Comparison of ENCODE assay signal across 1 cellular context in genomic region chr1:175313672-175314225, GRCh38.
TF ChIP-seq lines count a peak whose summit lies in the region.

No MANE protein-coding gene starts in this region.

TF ChIP-seq in HepG2, 621 proteins besides CTCF, POLR2A, EP300 and RAD21 (continued from another document):
- TF ChIP-seq ARID4A (CRISPR knock-in tag; IDR thresholded peaks at IDR 0.05; ENCODE audit: borderline replicate concordance), result no peak
- no peak for TF ChIP-seq IKZF1 (IDR thresholded peaks at IDR 0.05)
- no peak for TF ChIP-seq HCFC1 (IDR thresholded peaks at IDR 0.05; ENCODE audit: low read depth, low read length)
- TF ChIP-seq TBL1XR1 (IDR thresholded peaks at IDR 0.05; ENCODE audit: borderline replicate concordance, low read length, partially characterized antibody), result no peak
- TF ChIP-seq ATF4 (CRISPR knock-in tag; IDR thresholded peaks at IDR 0.05), result no peak
- TF ChIP-seq ZNF251 (CRISPR knock-in tag; IDR thresholded peaks at IDR 0.05), result no peak
- no peak for TF ChIP-seq SMAD9 (CRISPR knock-in tag; IDR thresholded peaks at IDR 0.05)
- no peak for TF ChIP-seq DMTF1 (CRISPR knock-in tag; IDR thresholded peaks at IDR 0.05)
- TF ChIP-seq ZSCAN12 (CRISPR knock-in tag; IDR thresholded peaks at IDR 0.05), result no peak
- TF ChIP-seq ZNF709 (CRISPR knock-in tag; IDR thresholded peaks at IDR 0.05), result no peak
